In genomic region chr1:80064524-80064923, GRCh38 we compare ENCODE assay signal across 1 cellular context.
TF ChIP-seq lines count a peak whose summit lies in the region.

No MANE protein-coding gene starts in this region.

TF ChIP-seq in IMR-90, 13 proteins besides CTCF, POLR2A, EP300 and RAD21 (continued from another document):
- TF ChIP-seq MAZ (IDR thresholded peaks at IDR 0.05; ENCODE audit: borderline replicate concordance, low read depth, low read length) (no peak), NFE2L2 (IDR thresholded peaks at IDR 0.05; ENCODE audit: low read depth, low read length) (no peak)
